ENCODE assay signal across 12 cellular contexts in the genomic region with DNA sequence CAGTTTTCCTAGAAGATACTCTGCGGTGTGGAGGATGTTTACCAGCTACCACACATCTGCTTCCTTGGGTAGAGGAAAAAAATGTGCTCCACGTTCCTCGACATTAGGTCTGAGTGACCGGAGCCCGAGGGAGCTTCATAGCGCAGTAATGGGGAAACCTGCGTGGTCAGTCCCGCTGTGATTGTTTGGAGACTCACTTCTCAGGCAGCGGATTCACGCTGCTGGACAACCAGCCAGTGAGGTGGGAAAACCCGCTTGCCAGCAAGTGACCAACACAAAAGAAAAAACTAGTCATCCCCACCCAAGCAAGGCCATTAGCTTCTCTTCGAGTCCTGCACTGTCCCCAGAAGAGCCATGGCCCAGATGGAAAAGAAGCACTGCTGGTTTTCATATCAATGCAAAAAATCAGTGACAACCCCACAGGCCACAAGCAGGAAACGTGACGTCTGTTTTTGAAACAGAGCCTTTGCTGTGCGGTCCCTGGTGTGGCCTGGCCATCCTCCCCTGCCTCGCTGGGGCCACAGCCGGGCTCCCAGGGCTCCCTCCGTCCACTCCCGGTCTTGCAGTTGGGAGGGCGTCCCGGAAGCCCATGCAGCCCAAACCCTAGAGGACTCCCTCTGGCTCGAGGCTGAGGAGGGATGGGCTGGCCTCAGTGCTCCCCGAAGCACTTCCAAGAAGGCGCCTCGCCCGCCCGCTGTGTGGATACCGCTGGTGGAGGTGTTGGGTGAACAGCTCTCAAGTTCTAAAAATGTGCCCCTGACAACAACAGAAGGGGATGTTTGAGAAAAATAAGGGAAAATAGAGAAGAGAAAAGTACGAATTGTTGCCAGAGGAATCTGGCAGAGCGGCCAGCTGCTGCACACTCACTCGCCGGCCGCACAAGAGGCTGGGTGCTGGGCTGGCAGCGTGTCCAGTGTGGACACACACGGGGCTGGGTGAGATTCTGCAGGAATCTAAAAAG.
DNase-seq lines count a peak whose midpoint lies in the region; ATAC-seq and TF ChIP-seq lines count a peak whose summit lies in the region.
"Had no signal": no experiment of that assay in that cellular context is flagged by ENCODE, and none has a peak within 500 bp of the region (broad histone marks: within the 10 kb centered on the region; RNA-seq: fewer than 3 reads in every experiment).

No MANE protein-coding gene starts in this region.

- peaks cover 10% of the 10 kb centered on the region for H3K4me1 Mint-ChIP-seq in activated naive CD4-positive, alpha-beta T cell treated with anti-CD3 and anti-CD28 coated beads, Interleukin-2, amount 10 ng/mL, durations not matched to agents 7 days and 5 days

- H3K27me3 ChIP-seq in heart left ventricle = no peaks in the 10 kb centered on the region

- H3K4me3 ChIP-seq in heart left ventricle (peak overlapping the region in 1 of 12 donors; percentile 3), urinary bladder (ENCODE audit: low read depth, low read length) (no peak overlapping the region)

- no peak overlapping the region for H3K27ac Mint-ChIP-seq in activated naive CD4-positive, alpha-beta T cell treated with anti-CD3 and anti-CD28 coated beads, Interleukin-2, amount 10 ng/mL, durations not matched to agents 7 days and 5 days
- H3K27ac Mint-ChIP-seq: T-helper 1 cell treated with Interleukin-12 subunit alpha and Interleukin-12 subunit beta and Interleukin-4 antibody, amounts not matched to agents 30 μg/mL and 1 μg/mL, for 36 hours had no signal

- 38 to 55% (median 42%) methylated on average over 35 of the region's 35 CpGs for WGBS in heart left ventricle, 4 donors
- 73% methylated on average over 35 of the region's 35 CpGs for WGBS in urinary bladder

- CTCF ChIA-PET in activated naive CD4-positive, alpha-beta T cell treated with anti-CD3 and anti-CD28 coated beads, Interleukin-2, amount 10 ng/mL, durations not matched to agents 7 days and 5 days (lab: Charles Lee) = interaction anchor here (1.1 kb wide), 1 partner anchor 12 kb away, joined by 3 read pairs; no protein-coding TSS in a partner anchor

- no peak overlapping the region for H3K4me3 Mint-ChIP-seq in activated naive CD4-positive, alpha-beta T cell treated with anti-CD3 and anti-CD28 coated beads, Interleukin-2, amount 10 ng/mL, durations not matched to agents 7 days and 5 days
- H3K4me3 Mint-ChIP-seq: T-helper 1 cell treated with Interleukin-12 subunit alpha and Interleukin-12 subunit beta and Interleukin-4 antibody, amounts not matched to agents 30 μg/mL and 1 μg/mL, for 36 hours had no signal

- peaks cover 49% of the 10 kb centered on the region for H3K27me3 Mint-ChIP-seq in activated naive CD4-positive, alpha-beta T cell treated with anti-CD3 and anti-CD28 coated beads, Interleukin-2, amount 10 ng/mL, durations not matched to agents 7 days and 5 days

- no peaks in the 10 kb centered on the region for H3K36me3 Mint-ChIP-seq in activated naive CD4-positive, alpha-beta T cell treated with anti-CD3 and anti-CD28 coated beads, Interleukin-2, amount 10 ng/mL, durations not matched to agents 7 days and 5 days

- H3K9me3 ChIP-seq in heart left ventricle = peaks cover 0 to 4% (median 0%) of the 10 kb centered on the region in 12 donors

- TF ChIP-seq POLR2A in heart left ventricle (IDR thresholded peaks at IDR 0.05) = no peak

- H3K27ac ChIP-seq in heart left ventricle = peak overlapping the region; percentile 1 to 78 (median 70)
- peak overlapping the region; percentile 44 for H3K27ac ChIP-seq in urinary bladder (ENCODE audit: low read depth)

- DNase-seq in activated naive CD4-positive, alpha-beta T cell treated with anti-CD3 and anti-CD28 coated beads, Interleukin-2, amount 10 ng/mL, durations not matched to agents 7 days and 5 days = peak; percentile 39
- DNase-seq in activated naive CD4-positive, alpha-beta T cell treated with anti-CD3 and anti-CD28 coated beads, Interleukin-2, amount 50 U/mL, for 16 hours = no peak
- DNase-seq in heart left ventricle (peak; percentile 57 to 77 (median 70)), posterior vena cava (ENCODE audit: low spot score) (peak; percentile 90), A172 (ENCODE audit: low spot score) (no peak)
- no peak for DNase-seq in activated effector memory CD4-positive, alpha-beta T cell treated with Interleukin-2 at 50 U/mL for 16 hours
- DNase-seq: activated T-cell treated with anti-CD3 and anti-CD28 coated beads, Interleukin-2, amount 50 U/mL, for 1 hour; cortex of kidney; GOT3 had no signal

- H3K36me3 ChIP-seq in heart left ventricle (no peaks in the 10 kb centered on the region), urinary bladder (ENCODE audit: insufficient read depth) (no peaks in the 10 kb centered on the region)

- ATAC-seq in heart left ventricle = peak; percentile 27 to 65 (median 34)
- ATAC-seq in HG02884 (IDR thresholded peaks at IDR 0.05; ENCODE audit: unreplicated experiment) = no peak

- H3K4me1 ChIP-seq in heart left ventricle = peaks cover 29 to 100% (median 88%) of the 10 kb centered on the region in 12 donors
- no peaks in the 10 kb centered on the region for H3K4me1 ChIP-seq in urinary bladder (ENCODE audit: insufficient read depth)

- intact Hi-C loops in heart left ventricle (cut with DNase I) (loop anchor here in 2 of 10 donors (5.0 kb wide), 1 partner anchor 42 kb away; no protein-coding TSS in a partner anchor), posterior vena cava (cut with DNase I) (no loop called here)

- no peaks in the 10 kb centered on the region for H3K9me3 Mint-ChIP-seq in activated naive CD4-positive, alpha-beta T cell treated with anti-CD3 and anti-CD28 coated beads, Interleukin-2, amount 10 ng/mL, durations not matched to agents 7 days and 5 days
- H3K9me3 Mint-ChIP-seq: T-helper 1 cell treated with Interleukin-12 subunit alpha and Interleukin-12 subunit beta and Interleukin-4 antibody, amounts not matched to agents 30 μg/mL and 1 μg/mL, for 36 hours had no signal

- TF ChIP-seq CTCF in heart left ventricle (IDR thresholded peaks at IDR 0.05) = no peak

Comparison
In these comparisons a context has a peak if more than half of its experiments do, and no peak if none do; other contexts are left out.
1. DNase-seq: peak in activated naive CD4-positive, alpha-beta T cell treated with anti-CD3 and anti-CD28 coated beads, Interleukin-2, amount 10 ng/mL, durations not matched to agents 7 days and 5 days (single experiment), heart left ventricle (5 of 5) and posterior vena cava (single experiment); none in activated naive CD4-positive, alpha-beta T cell treated with anti-CD3 and anti-CD28 coated beads, Interleukin-2, amount 50 U/mL, for 16 hours (single experiment), activated effector memory CD4-positive, alpha-beta T cell treated with Interleukin-2 at 50 U/mL for 16 hours (single experiment) and A172 (single experiment).